1 cellular context compared by ENCODE assay signal in the genomic region with DNA sequence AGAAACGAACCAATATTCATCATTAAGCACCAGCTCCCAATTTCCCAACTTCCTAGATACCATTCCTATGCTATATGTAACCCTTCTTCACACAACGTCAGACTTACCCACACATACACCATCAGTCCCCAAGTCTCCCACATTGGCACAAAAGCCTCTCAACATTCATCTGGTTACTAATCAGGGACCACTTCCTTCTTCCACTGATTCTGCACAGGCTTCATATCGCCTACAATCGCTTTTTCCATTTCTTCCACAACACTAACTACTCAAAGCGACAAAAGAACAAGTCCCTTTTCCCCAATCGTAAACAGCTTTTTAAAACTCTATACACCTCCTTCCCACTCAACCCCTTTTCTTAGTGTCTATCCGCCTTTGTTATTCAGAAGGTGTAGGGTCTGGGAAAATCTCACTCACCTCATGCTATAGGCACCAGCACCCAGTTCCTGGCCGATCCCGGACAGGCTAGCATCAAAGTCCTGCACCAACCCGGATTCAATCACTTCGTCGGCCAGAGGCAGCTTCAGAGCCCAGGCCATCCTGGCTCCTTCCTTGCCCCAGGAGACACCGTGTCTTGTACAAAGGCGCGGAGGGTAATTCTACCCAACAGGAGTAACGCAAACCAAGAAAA.
A peak's percentile ranks its signal among the peaks of the same experiment; 100 is the strongest.
TF ChIP-seq lines count a peak whose summit lies in the region.

No MANE protein-coding gene starts in this region.

TF ChIP-seq in GM12878, 131 proteins besides CTCF, POLR2A, EP300 and RAD21:
- TF ChIP-seq IKZF2 (IDR thresholded peaks at IDR 0.05), result peak; percentile 51 to 59
- no peak for TF ChIP-seq MEF2A (IDR thresholded peaks at IDR 0.05; ENCODE audit: insufficient read depth, low read depth, low read length)
- TF ChIP-seq SPI1 (IDR thresholded peaks at IDR 0.05; ENCODE audit: borderline replicate concordance, insufficient read depth, low read depth, low read length), result peak; percentile 82; the same call in 1 of the 2 replicates
- TF ChIP-seq STAT1 (conservative IDR thresholded peaks at IDR 0.05), result no peak
- TF ChIP-seq, protein P1, sequence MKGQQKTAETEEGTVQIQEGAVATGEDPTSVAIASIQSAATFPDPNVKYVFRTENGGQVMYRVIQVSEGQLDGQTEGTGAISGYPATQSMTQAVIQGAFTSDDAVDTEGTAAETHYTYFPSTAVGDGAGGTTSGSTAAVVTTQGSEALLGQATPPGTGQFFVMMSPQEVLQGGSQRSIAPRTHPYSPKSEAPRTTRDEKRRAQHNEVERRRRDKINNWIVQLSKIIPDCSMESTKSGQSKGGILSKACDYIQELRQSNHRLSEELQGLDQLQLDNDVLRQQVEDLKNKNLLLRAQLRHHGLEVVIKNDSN (IDR thresholded peaks at IDR 0.05; ENCODE audit: borderline replicate concordance, extremely low read length, insufficient read depth, low read depth, low read length), result no peak
- TF ChIP-seq ASH2L (IDR thresholded peaks at IDR 0.05; ENCODE audit: borderline replicate concordance, low read depth), result no peak
- 0 out of 2 replicates have a peak, but pooled peaks have one; percentile 17 for TF ChIP-seq IRF4 (IDR thresholded peaks at IDR 0.05; ENCODE audit: low read depth, low read length)
- TF ChIP-seq HDAC2 (IDR thresholded peaks at IDR 0.05), result no peak
- no peak for TF ChIP-seq SMAD5 (IDR thresholded peaks at IDR 0.05; ENCODE audit: low read depth)
- no peak for TF ChIP-seq CHD2 (IDR thresholded peaks at IDR 0.05; ENCODE audit: borderline replicate concordance, low read depth, low read length)
- TF ChIP-seq JUNB (IDR thresholded peaks at IDR 0.05), result 0 out of 2 replicates have a peak, but pooled peaks have one; percentile 14
- TF ChIP-seq NFXL1 (IDR thresholded peaks at IDR 0.05; ENCODE audit: borderline replicate concordance), result no peak
